In genomic region chr16:28110977-28111376, GRCh38 we compare ENCODE assay signal across 20 cellular contexts. TPM values are rescaled to one million over a fixed set of nuclear protein-coding genes. Genes with fewer than 3 reads are reported as not detected.
DNase-seq lines count a peak whose midpoint lies in the region; ATAC-seq and TF ChIP-seq lines count a peak whose summit lies in the region.
"Had no signal": no experiment of that assay in that cellular context is flagged by ENCODE, and none has a peak within 500 bp of the region (broad histone marks: within the 10 kb centered on the region; RNA-seq: fewer than 3 reads in every experiment).

No MANE protein-coding gene starts in this region.

- CTCF ChIA-PET in IMR-90 (lab: Yijun Ruan, JAX), result no interaction called here

- TF ChIP-seq RAD21 in IMR-90 (IDR thresholded peaks at IDR 0.05; ENCODE audit: low read length), result no peak

- H3K27me3 ChIP-seq in IMR-90 (ENCODE audit: control insufficient read depth, insufficient read depth, low read length) (no peaks in the 10 kb centered on the region), spleen (replicated peaks in 1 of 7) (no peaks in the 10 kb centered on the region), uterus (no peaks in the 10 kb centered on the region)
- H3K27me3 ChIP-seq: SJCRH30 had no signal

- no peaks in the 10 kb centered on the region for H3K27me3 Mint-ChIP-seq in activated T-cell treated with anti-CD3 and anti-CD28 coated beads, Interleukin-2, amount 50 U/mL, for 72 hours (ENCODE audit: low read depth)
- H3K27me3 Mint-ChIP-seq in dendritic cell treated with granulocyte-macrophage colony-stimulating factor and Interleukin-4, amounts not matched to agents 40 ng/mL and 50 ng/mL, for 4 days, result no peaks in the 10 kb centered on the region
- H3K27me3 Mint-ChIP-seq: CD4-positive, CD25-positive, alpha-beta regulatory T cell had no signal

- no peak overlapping the region for H2AK5ac ChIP-seq in IMR-90 (ENCODE audit: low read depth, low read length)

- no peak overlapping the region for H2AK9ac ChIP-seq in IMR-90 (replicated peaks; ENCODE audit: low read depth, low read length, poor library complexity)

- no peak overlapping the region for H3K4me3 Mint-ChIP-seq in activated T-cell treated with anti-CD3 and anti-CD28 coated beads, Interleukin-2, amount 50 U/mL, for 72 hours
- H3K4me3 Mint-ChIP-seq in dendritic cell treated with granulocyte-macrophage colony-stimulating factor and Interleukin-4, amounts not matched to agents 40 ng/mL and 50 ng/mL, for 4 days, result no peak overlapping the region

- H3K27ac ChIP-seq in IMR-90 (ENCODE audit: insufficient read depth, low read length), result no peak overlapping the region
- H3K27ac ChIP-seq in spleen, result peak overlapping the region in 6 of 8 donors; percentile 2 to 80 (median 63)
- H3K27ac ChIP-seq in uterus, result no peak overlapping the region
- H3K27ac ChIP-seq: GM23248 had no signal

- no CpG with 5 or more reads among the region's 2 CpGs for WGBS in IMR-90 (ENCODE audit: extremely low coverage in 2 of 2, insufficient read length in 1 of 2), 2 experiments
- 92 to 95% (median 93%) methylated on average over 2 of the region's 2 CpGs for WGBS in spleen, 5 donors

- no peak for DNase-seq in activated T-cell treated with anti-CD3 and anti-CD28 coated beads, Interleukin-2, amount 50 U/mL, for 72 hours
- DNase-seq in activated T-cell treated with anti-CD3 and anti-CD28 coated beads, Interleukin-2, amount 50 U/mL, for 1 hour, result no peak
- DNase-seq in IMR-90, result no peak
- no peak for DNase-seq in spleen
- DNase-seq in uterus, result no peak
- DNase-seq: CD4-positive, CD25-positive, alpha-beta regulatory T cell; DMS79; GM23248; HCEC 1CT; KG1; NCI-H1048; NCI-H1436 treated with DMSO at 0.1 percent for 48 hours; NCI-H2029 treated with DMSO at 0.1 percent for 48 hours; NCI-H510A; NCI-H82; PC-3 had no signal

- H3K4me1 Mint-ChIP-seq in activated T-cell treated with anti-CD3 and anti-CD28 coated beads, Interleukin-2, amount 50 U/mL, for 72 hours (ENCODE audit: low read depth), result peaks cover 15% of the 10 kb centered on the region
- H3K4me1 Mint-ChIP-seq in dendritic cell treated with granulocyte-macrophage colony-stimulating factor and Interleukin-4, amounts not matched to agents 40 ng/mL and 50 ng/mL, for 4 days (ENCODE audit: low read depth), result peaks cover 59% of the 10 kb centered on the region

- BruUV-seq in IMR-90 (replicated peaks; lab: Mats Ljungman, UMichigan), result no TSS peak

- intact Hi-C loops in IMR-90 (cut with micrococcal nuclease) (loop anchor here (5.0 kb wide), 1 partner anchor 101 kb away; the partner anchor contains the start of gene XPO6), spleen (cut with DNase I; ENCODE audit: low total_unique reads) (no loop called here), uterus (cut with DNase I; ENCODE audit: low total_unique reads) (no loop called here)
- intact Hi-C loops in dendritic cell treated with granulocyte-macrophage colony-stimulating factor and Interleukin-4, amounts not matched to agents 40 ng/mL and 50 ng/mL, for 4 days (cut with micrococcal nuclease), result no loop called here

- no peak for TF ChIP-seq CTCF in IMR-90 (conservative IDR thresholded peaks at IDR 0.05; ENCODE audit: low read depth, low read length)
- no peak for TF ChIP-seq CTCF in spleen (IDR thresholded peaks at IDR 0.05 in 8 of 11, conservative IDR thresholded peaks at IDR 0.05 in 3 of 11)
- no peak for TF ChIP-seq CTCF in uterus (IDR thresholded peaks at IDR 0.05)

- peaks cover 19% of the 10 kb centered on the region for H4K20me1 ChIP-seq in IMR-90 (ENCODE audit: insufficient read depth, low read length)

- H2AFZ ChIP-seq in IMR-90 (replicated peaks; ENCODE audit: low read length, poor library complexity), result no peak overlapping the region
- H2AFZ ChIP-seq: GM23248 had no signal

- TF ChIP-seq POLR2A in IMR-90 (IDR thresholded peaks at IDR 0.05; ENCODE audit: low read depth, low read length) (no peak), spleen (IDR thresholded peaks at IDR 0.05) (no peak), uterus (IDR thresholded peaks at IDR 0.05) (no peak)

- dilution Hi-C loops in IMR-90 (cut with HindIII; ENCODE audit: low sequenced_read_pairs, unreplicated experiment), result no loop called here

- no peak overlapping the region for H2BK20ac ChIP-seq in IMR-90 (ENCODE audit: low read depth, low read length)

- peak overlapping the region; percentile 95 for H3K27ac Mint-ChIP-seq in activated T-cell treated with anti-CD3 and anti-CD28 coated beads, Interleukin-2, amount 50 U/mL, for 72 hours
- H3K27ac Mint-ChIP-seq in dendritic cell treated with granulocyte-macrophage colony-stimulating factor and Interleukin-4, amounts not matched to agents 40 ng/mL and 50 ng/mL, for 4 days, result peak overlapping the region; percentile 72

- no peak overlapping the region for H3K14ac ChIP-seq in IMR-90 (replicated peaks; ENCODE audit: low read depth, low read length)

- POLR2A ChIA-PET in IMR-90 (lab: Charles Lee; ENCODE audit: unreplicated experiment), result interaction anchor here (0.6 kb wide), 1 partner anchor 71 kb away, joined by 3 read pairs; no protein-coding TSS in a partner anchor

- peaks cover 15% of the 10 kb centered on the region for H3K9me1 ChIP-seq in IMR-90 (ENCODE audit: insufficient read depth, low read length)

- no peak overlapping the region for H3K23ac ChIP-seq in IMR-90 (ENCODE audit: low read depth, low read length)

- no peak overlapping the region for H2BK5ac ChIP-seq in IMR-90 (ENCODE audit: low read depth, low read length, poor library complexity, severe bottlenecking)

- H2BK120ac ChIP-seq in IMR-90 (ENCODE audit: low read depth, low read length), result no peak overlapping the region

- H2BK15ac ChIP-seq in IMR-90 (ENCODE audit: low read depth, low read length), result no peak overlapping the region

- H3K4me2 ChIP-seq in IMR-90 (ENCODE audit: low read depth, low read length), result no peak overlapping the region

- no peak overlapping the region for H3K9ac ChIP-seq in IMR-90 (ENCODE audit: low read depth, low read length)
- H3K9ac ChIP-seq: GM23248 had no signal

- ATAC-seq in activated T-cell treated with anti-CD3 and anti-CD28 coated beads, Interleukin-2, amount 50 U/mL, for 72 hours (replicated peaks in 1 of 2), result no peak
- ATAC-seq in IMR-90 (ENCODE audit: low read depth) (no peak), HG03135 (IDR thresholded peaks at IDR 0.05; ENCODE audit: unreplicated experiment) (no peak)
- ATAC-seq: PC-3 had no signal

- H4K5ac ChIP-seq in IMR-90 (ENCODE audit: low read depth, low read length), result no peak overlapping the region

- H3K56ac ChIP-seq in IMR-90 (ENCODE audit: extremely low read depth, insufficient read depth, low read length), result no peak overlapping the region

- H4K8ac ChIP-seq in IMR-90 (ENCODE audit: low read depth in 2 of 2, low read length in 2 of 2), result no peak overlapping the region

- H4K91ac ChIP-seq in IMR-90 (ENCODE audit: insufficient read depth, low read depth, low read length), result no peak overlapping the region

- H3K18ac ChIP-seq in IMR-90 (ENCODE audit: low read depth, low read length), result no peak overlapping the region

- H3K79me1 ChIP-seq in IMR-90 (ENCODE audit: low read depth in 1 of 2, low read length in 2 of 2), result peaks cover 52 to 70% of the 10 kb centered on the region in 2 experiments

- H3K4me3 ChIP-seq in IMR-90 (ENCODE audit: insufficient read depth, low read depth, low read length) (no peak overlapping the region), spleen (no peak overlapping the region), uterus (no peak overlapping the region)
- H3K4me3 ChIP-seq: GM23248, SJCRH30 had no signal

- H3K4ac ChIP-seq in IMR-90 (ENCODE audit: low read depth, low read length), result no peak overlapping the region

- peaks cover 24 to 28% of the 10 kb centered on the region in 2 donors for H3K36me3 Mint-ChIP-seq in activated T-cell treated with anti-CD3 and anti-CD28 coated beads, Interleukin-2, amount 50 U/mL, for 72 hours (ENCODE audit: insufficient read depth in 2 of 2)
- H3K36me3 Mint-ChIP-seq in dendritic cell treated with granulocyte-macrophage colony-stimulating factor and Interleukin-4, amounts not matched to agents 40 ng/mL and 50 ng/mL, for 4 days (ENCODE audit: low read depth), result peaks cover 97% of the 10 kb centered on the region

- H3K36me3 ChIP-seq in IMR-90 (ENCODE audit: control insufficient read depth, insufficient read depth, low read length) (peaks cover 68% of the 10 kb centered on the region), spleen (peaks cover 4 to 100% (median 90%) of the 10 kb centered on the region in 6 donors), uterus (no peaks in the 10 kb centered on the region)

- peaks cover 10% of the 10 kb centered on the region for H3K4me1 ChIP-seq in IMR-90 (ENCODE audit: control insufficient read depth, insufficient read depth, low read length)
- peaks cover 0 to 35% (median 10%) of the 10 kb centered on the region in 6 donors for H3K4me1 ChIP-seq in spleen
- H3K4me1 ChIP-seq in uterus, result no peaks in the 10 kb centered on the region

- H3K9me3 ChIP-seq in IMR-90 (ENCODE audit: control insufficient read depth, insufficient read depth, low read length), result no peaks in the 10 kb centered on the region
- H3K9me3 ChIP-seq in spleen, result no peaks in the 10 kb centered on the region
- H3K9me3 ChIP-seq in uterus, result no peaks in the 10 kb centered on the region
- H3K9me3 ChIP-seq: SJCRH30 had no signal

- in situ Hi-C loops in IMR-90 (cut with MboI; ENCODE audit: low sequenced_read_pairs), result no loop called here

- H3K9me3 Mint-ChIP-seq in activated T-cell treated with anti-CD3 and anti-CD28 coated beads, Interleukin-2, amount 50 U/mL, for 72 hours, result no peaks in the 10 kb centered on the region
- H3K9me3 Mint-ChIP-seq in dendritic cell treated with granulocyte-macrophage colony-stimulating factor and Interleukin-4, amounts not matched to agents 40 ng/mL and 50 ng/mL, for 4 days, result no peaks in the 10 kb centered on the region
- H3K9me3 Mint-ChIP-seq: CD4-positive, CD25-positive, alpha-beta regulatory T cell had no signal

TF ChIP-seq in IMR-90, 13 proteins besides CTCF, POLR2A, EP300 and RAD21:
- TF ChIP-seq RCOR1 (IDR thresholded peaks at IDR 0.05; ENCODE audit: insufficient replicate concordance, low read length), result no peak
- peak; percentile 47; the same call in 1 of the 2 replicates for TF ChIP-seq MAFK (IDR thresholded peaks at IDR 0.05; ENCODE audit: low read depth, low read length)

RNA-seq across cellular contexts. Expression of gene GSG1L, which starts 47.5 kb away (rescaled TPM):
- not detected for total RNA-seq in activated T-cell treated with anti-CD3 and anti-CD28 coated beads, Interleukin-2, amount 50 U/mL, for 72 hours
- not detected in 2 replicates for total RNA-seq in IMR-90 (2012; rRNA removed)
- not detected in 2 replicates for polyA plus RNA-seq in IMR-90 (2012; rRNA removed)
- polyA plus RNA-seq in IMR-90 (2012; cell fraction: cytosol; rRNA removed), result not detected in 2 replicates
- 0.05 TPM in 1 of 2 replicates, not detected in the other for polyA plus RNA-seq in IMR-90 (2012; cell fraction: nucleus; rRNA removed; ENCODE audit: low replicate concordance)
- total RNA-seq in spleen, result under 1 TPM in 3 of 7 donors, not detected in 4; 0.22 to 0.57 (median 0.29) TPM
- under 1 TPM in 1 of 3 donors, not detected in 2; 0.58 TPM for polyA plus RNA-seq in spleen
- under 1 TPM in 2 of 4 donors, not detected in 2; 0.24 to 0.35 TPM for total RNA-seq in uterus
- total RNA-seq: CD4-positive, CD25-positive, alpha-beta regulatory T cell; GM23248; M059J; PC-3; SJCRH30 had no signal
- polyA plus RNA-seq: GM23248 had no signal

Comparison
In these comparisons a context has a peak if more than half of its experiments do, and no peak if none do; other contexts are left out.
1. H3K27ac ChIP-seq: peak in spleen (6 of 8); none in IMR-90 (single experiment) and uterus (0 of 2).